Comparison of ENCODE assay signal across 21 cellular contexts in genomic region chr18:58311390-58311789, GRCh38.
DNase-seq lines count a peak whose midpoint lies in the region; ATAC-seq, FAIRE-seq and TF ChIP-seq lines count a peak whose summit lies in the region.
"Had no signal": no experiment of that assay in that cellular context is flagged by ENCODE, and none has a peak within 500 bp of the region (broad histone marks: within the 10 kb centered on the region; RNA-seq: fewer than 3 reads in every experiment).

No MANE protein-coding gene starts in this region.

- no peaks in the 10 kb centered on the region for H3K27me3 Mint-ChIP-seq in activated naive CD4-positive, alpha-beta T cell treated with anti-CD3 and anti-CD28 coated beads, Interleukin-2, amount 50 U/mL, for 24 hours
- H3K27me3 Mint-ChIP-seq in activated T-helper 17 cell treated with anti-CD3 and anti-CD28 coated beads, Interleukin-2, amount 50 U/mL, for 72 hours = no peaks in the 10 kb centered on the region

- H3K27me3 ChIP-seq in left lung (no peaks in the 10 kb centered on the region), thyroid gland (no peaks in the 10 kb centered on the region)

- H3K4me3 Mint-ChIP-seq in activated naive CD4-positive, alpha-beta T cell treated with anti-CD3 and anti-CD28 coated beads, Interleukin-2, amount 50 U/mL, for 24 hours = peak overlapping the region; percentile 65
- H3K4me3 Mint-ChIP-seq in activated T-helper 17 cell treated with anti-CD3 and anti-CD28 coated beads, Interleukin-2, amount 50 U/mL, for 72 hours = peak overlapping the region; percentile 45
- H3K4me3 Mint-ChIP-seq: activated T-helper 1 cell treated with anti-CD3 and anti-CD28 coated beads, Interleukin-12 subunit alpha, Interleukin-12 subunit beta, Interleukin-2, Interleukin-4 antibody, amounts not matched to agents 30 ng/mL and 10 ng/mL and 1 ng/mL, durations not matched to agents 14 hours and 24 hours and 36 hours; dendritic cell treated with granulocyte-macrophage colony-stimulating factor and Interleukin-4, amounts not matched to agents 40 ng/mL and 50 ng/mL, for 4 days had no signal

- H3K9me3 ChIP-seq in left lung (peaks cover 0 to 2% of the 10 kb centered on the region in 2 donors), thyroid gland (no peaks in the 10 kb centered on the region)

- no peak overlapping the region for H3K4me3 ChIP-seq in left lung
- no peak overlapping the region for H3K4me3 ChIP-seq in thyroid gland (replicated peaks in 1 of 3)
- H3K4me3 ChIP-seq: skin epidermis had no signal

- ATAC-seq in activated naive CD4-positive, alpha-beta T cell treated with anti-CD3 and anti-CD28 coated beads, Interleukin-2, amount 50 U/mL, for 72 hours = no peak
- ATAC-seq in activated T-helper 17 cell treated with anti-CD3 and anti-CD28 coated beads, Interleukin-2, amount 50 U/mL, for 72 hours (replicated peaks) = no peak
- ATAC-seq in left lung = no peak
- ATAC-seq in HG02610 (IDR thresholded peaks at IDR 0.05; ENCODE audit: unreplicated experiment) = no peak
- no peak for ATAC-seq in GM18519 (IDR thresholded peaks at IDR 0.05; ENCODE audit: low FRiP score, unreplicated experiment)
- ATAC-seq: Panc1 had no signal

- TF ChIP-seq POLR2A in thyroid gland (IDR thresholded peaks at IDR 0.05) = no peak

- H3K4me1 ChIP-seq in left lung (peaks cover 37 to 40% of the 10 kb centered on the region in 2 donors), thyroid gland (peaks cover 40 to 51% of the 10 kb centered on the region in 2 donors)

- H3K4me1 Mint-ChIP-seq in activated naive CD4-positive, alpha-beta T cell treated with anti-CD3 and anti-CD28 coated beads, Interleukin-2, amount 50 U/mL, for 24 hours = peaks cover 68% of the 10 kb centered on the region
- peaks cover 21% of the 10 kb centered on the region for H3K4me1 Mint-ChIP-seq in activated T-helper 17 cell treated with anti-CD3 and anti-CD28 coated beads, Interleukin-2, amount 50 U/mL, for 72 hours

- intact Hi-C loops in left lung (cut with DNase I) (no loop called here), thyroid gland (cut with DNase I) (loop anchor here (10.0 kb wide), 2 partner anchors 127 to 267 kb away; partner anchors contain the start of gene NEDD4L)

- H3K9me3 Mint-ChIP-seq in activated naive CD4-positive, alpha-beta T cell treated with anti-CD3 and anti-CD28 coated beads, Interleukin-2, amount 50 U/mL, for 24 hours = no peaks in the 10 kb centered on the region
- peaks cover 0 to 1% of the 10 kb centered on the region in 2 donors for H3K9me3 Mint-ChIP-seq in activated naive CD4-positive, alpha-beta T cell treated with anti-CD3 and anti-CD28 coated beads, Interleukin-2, amount 50 U/mL, for 72 hours
- no peaks in the 10 kb centered on the region for H3K9me3 Mint-ChIP-seq in activated T-helper 17 cell treated with anti-CD3 and anti-CD28 coated beads, Interleukin-2, amount 50 U/mL, for 72 hours
- H3K9me3 Mint-ChIP-seq: dendritic cell treated with granulocyte-macrophage colony-stimulating factor and Interleukin-4, amounts not matched to agents 40 ng/mL and 50 ng/mL, for 4 days had no signal

- FAIRE-seq in GM19239 (lab: Jason Lieb, UNC) = no peak
- FAIRE-seq: astrocyte, H1, kidney had no signal

- no peak overlapping the region for H3K27ac Mint-ChIP-seq in activated naive CD4-positive, alpha-beta T cell treated with anti-CD3 and anti-CD28 coated beads, Interleukin-2, amount 50 U/mL, for 24 hours
- peak overlapping the region in 1 of 2 donors; percentile 56 for H3K27ac Mint-ChIP-seq in activated naive CD4-positive, alpha-beta T cell treated with anti-CD3 and anti-CD28 coated beads, Interleukin-2, amount 50 U/mL, for 72 hours
- peak overlapping the region; percentile 6 for H3K27ac Mint-ChIP-seq in activated T-helper 17 cell treated with anti-CD3 and anti-CD28 coated beads, Interleukin-2, amount 50 U/mL, for 72 hours
- H3K27ac Mint-ChIP-seq: activated T-helper 1 cell treated with anti-CD3 and anti-CD28 coated beads, Interleukin-12 subunit alpha, Interleukin-12 subunit beta, Interleukin-2, Interleukin-4 antibody, amounts not matched to agents 30 ng/mL and 10 ng/mL and 1 ng/mL, durations not matched to agents 14 hours and 24 hours and 36 hours; dendritic cell treated with granulocyte-macrophage colony-stimulating factor and Interleukin-4, amounts not matched to agents 40 ng/mL and 50 ng/mL, for 4 days had no signal

- no peak for DNase-seq in activated naive CD4-positive, alpha-beta T cell treated with anti-CD3 and anti-CD28 coated beads, Interleukin-2, amount 50 U/mL, for 72 hours (ENCODE audit: low spot score in 2 of 2)
- DNase-seq in left lung (no peak), thyroid gland (no peak), GM19239 (ENCODE audit: insufficient read length, low spot score) (no peak)
- DNase-seq: COR-L47; KBM-7; kidney; NCI-H1092; stimulated activated CD4-positive, alpha-beta T cell treated with anti-CD3 and anti-CD28 coated beads, Interleukin-4, amount 100 ng/mL, for 4 hours; trophoblast cell; WERI-Rb-1 had no signal

- H3K36me3 ChIP-seq in left lung (no peaks in the 10 kb centered on the region), thyroid gland (no peaks in the 10 kb centered on the region)

- H3K27ac ChIP-seq in left lung (peak overlapping the region; percentile 42 to 53), thyroid gland (peak overlapping the region; percentile 61 to 90 (median 85))
- H3K27ac ChIP-seq: WERI-Rb-1 had no signal

- no peaks in the 10 kb centered on the region for H3K36me3 Mint-ChIP-seq in activated naive CD4-positive, alpha-beta T cell treated with anti-CD3 and anti-CD28 coated beads, Interleukin-2, amount 50 U/mL, for 24 hours
- peaks cover 0 to 4% of the 10 kb centered on the region in 2 donors for H3K36me3 Mint-ChIP-seq in activated naive CD4-positive, alpha-beta T cell treated with anti-CD3 and anti-CD28 coated beads, Interleukin-2, amount 50 U/mL, for 72 hours
- no peaks in the 10 kb centered on the region for H3K36me3 Mint-ChIP-seq in activated T-helper 17 cell treated with anti-CD3 and anti-CD28 coated beads, Interleukin-2, amount 50 U/mL, for 72 hours (ENCODE audit: low read depth)

- WGBS in thyroid gland, 2 donors = 89 to 93% methylated on average over 6 of the region's 6 CpGs

- TF ChIP-seq CTCF in left lung (IDR thresholded peaks at IDR 0.05) (no peak), thyroid gland (IDR thresholded peaks at IDR 0.05) (no peak)
